Comparison of ENCODE assay signal across 15 cellular contexts in the genomic region with DNA sequence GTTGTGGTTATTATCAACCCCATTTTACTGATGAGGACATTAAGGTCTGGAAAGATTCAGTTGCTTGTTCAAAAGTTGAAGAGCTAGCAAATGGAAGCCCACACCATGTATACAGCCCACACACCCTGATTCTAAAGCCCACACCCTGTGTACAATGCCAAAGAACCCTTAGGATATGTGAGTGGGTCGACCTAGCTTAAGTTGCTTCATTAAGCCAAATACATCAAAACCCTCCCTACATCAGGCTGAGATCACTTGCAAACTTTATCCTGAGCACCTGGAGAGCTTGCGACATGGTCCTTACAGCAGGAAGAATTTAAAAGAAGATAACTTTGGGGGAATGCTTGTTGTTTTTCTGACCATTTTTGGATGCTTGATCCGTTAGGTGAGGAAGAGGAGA. TPM values are rescaled to one million over a fixed set of nuclear protein-coding genes. Genes with fewer than 3 reads are reported as not detected.
A peak's percentile ranks its signal among the peaks of the same experiment; 100 is the strongest.
DNase-seq lines count a peak whose midpoint lies in the region; ATAC-seq and TF ChIP-seq lines count a peak whose summit lies in the region.
"Had no signal": no experiment of that assay in that cellular context is flagged by ENCODE, and none has a peak within 500 bp of the region (broad histone marks: within the 10 kb centered on the region; RNA-seq: fewer than 3 reads in every experiment).

No MANE protein-coding gene starts in this region.

- peaks cover 7% of the 10 kb centered on the region for H3K36me3 Mint-ChIP-seq in CD4-positive, CD25-positive, alpha-beta regulatory T cell
- peaks cover 17% of the 10 kb centered on the region for H3K36me3 Mint-ChIP-seq in activated CD8-positive, alpha-beta T cell treated with anti-CD3 and anti-CD28 coated beads, Interleukin-2, amount 10 ng/mL, durations not matched to agents 7 days and 5 days (ENCODE audit: low read depth)
- peaks cover 0 to 23% (median 3%) of the 10 kb centered on the region in 5 donors for H3K36me3 Mint-ChIP-seq in naive thymus-derived CD4-positive, alpha-beta T cell
- H3K36me3 Mint-ChIP-seq: mesothelial cell of epicardium had no signal

- no peaks in the 10 kb centered on the region for H3K9me3 Mint-ChIP-seq in CD4-positive, CD25-positive, alpha-beta regulatory T cell
- no peaks in the 10 kb centered on the region for H3K9me3 Mint-ChIP-seq in activated CD8-positive, alpha-beta T cell treated with anti-CD3 and anti-CD28 coated beads, Interleukin-2, amount 10 ng/mL, durations not matched to agents 7 days and 5 days (ENCODE audit: insufficient read depth)
- no peaks in the 10 kb centered on the region for H3K9me3 Mint-ChIP-seq in naive thymus-derived CD4-positive, alpha-beta T cell
- H3K9me3 Mint-ChIP-seq: activated naive CD4-positive, alpha-beta T cell treated with anti-CD3 and anti-CD28 coated beads, Interleukin-2, amount 10 ng/mL, durations not matched to agents 7 days and 5 days; mesothelial cell of epicardium; stimulated activated effector memory CD8-positive, alpha-beta T cell treated with anti-CD3 and anti-CD28 coated beads, Interleukin-12 subunit alpha, Interleukin-12 subunit beta, amount 100 ng/mL, for 72 hours had no signal

- no peak overlapping the region for H2BK5ac ChIP-seq in mesendoderm (ENCODE audit: low read length)

- no peak overlapping the region for H2BK15ac ChIP-seq in mesendoderm (replicated peaks; ENCODE audit: low read depth)

- no peak overlapping the region for H3K27ac Mint-ChIP-seq in CD4-positive, CD25-positive, alpha-beta regulatory T cell
- H3K27ac Mint-ChIP-seq in activated CD8-positive, alpha-beta T cell treated with anti-CD3 and anti-CD28 coated beads, Interleukin-2, amount 10 ng/mL, durations not matched to agents 7 days and 5 days = no peak overlapping the region
- no peak overlapping the region for H3K27ac Mint-ChIP-seq in naive thymus-derived CD4-positive, alpha-beta T cell
- H3K27ac Mint-ChIP-seq: activated naive CD4-positive, alpha-beta T cell treated with anti-CD3 and anti-CD28 coated beads, Interleukin-2, amount 10 ng/mL, durations not matched to agents 7 days and 5 days; mesothelial cell of epicardium; stimulated activated effector memory CD8-positive, alpha-beta T cell treated with anti-CD3 and anti-CD28 coated beads, Interleukin-12 subunit alpha, Interleukin-12 subunit beta, amount 100 ng/mL, for 72 hours had no signal

- H3K4ac ChIP-seq in mesendoderm (ENCODE audit: low read depth, low read length) = no peak overlapping the region

- no peak overlapping the region for H3K18ac ChIP-seq in mesendoderm (ENCODE audit: low read length)

- no peak overlapping the region for H3K9ac ChIP-seq in mesendoderm (ENCODE audit: low read length)

- no peak overlapping the region for H2AK5ac ChIP-seq in mesendoderm (ENCODE audit: low read length)

- no peak for TF ChIP-seq CTCF in HL-60 (IDR thresholded peaks at IDR 0.05; ENCODE audit: insufficient read depth, low read length)

- H3K36me3 ChIP-seq in CD4-positive, CD25-positive, alpha-beta regulatory T cell (ENCODE audit: control insufficient read depth, insufficient read depth, low read length) = no peaks in the 10 kb centered on the region
- H3K36me3 ChIP-seq in naive thymus-derived CD4-positive, alpha-beta T cell (ENCODE audit: control insufficient read depth in 2 of 3, insufficient read depth in 3 of 3, low read length in 3 of 3) = no peaks in the 10 kb centered on the region
- no peaks in the 10 kb centered on the region for H3K36me3 ChIP-seq in mesendoderm (ENCODE audit: control insufficient read depth, insufficient read depth, low read length)
- H3K36me3 ChIP-seq: sigmoid colon had no signal

- H3K79me1 ChIP-seq in mesendoderm (ENCODE audit: low read length) = no peaks in the 10 kb centered on the region

- peaks cover 4% of the 10 kb centered on the region for H3K27me3 Mint-ChIP-seq in CD4-positive, CD25-positive, alpha-beta regulatory T cell
- no peaks in the 10 kb centered on the region for H3K27me3 Mint-ChIP-seq in activated CD8-positive, alpha-beta T cell treated with anti-CD3 and anti-CD28 coated beads, Interleukin-2, amount 10 ng/mL, durations not matched to agents 7 days and 5 days (ENCODE audit: low read depth)
- H3K27me3 Mint-ChIP-seq in naive thymus-derived CD4-positive, alpha-beta T cell = no peaks in the 10 kb centered on the region
- H3K27me3 Mint-ChIP-seq: activated naive CD4-positive, alpha-beta T cell treated with anti-CD3 and anti-CD28 coated beads, Interleukin-2, amount 10 ng/mL, durations not matched to agents 7 days and 5 days had no signal

- peaks cover 6 to 33% (median 22%) of the 10 kb centered on the region in 4 donors for H3K4me1 Mint-ChIP-seq in CD4-positive, CD25-positive, alpha-beta regulatory T cell
- peaks cover 29% of the 10 kb centered on the region for H3K4me1 Mint-ChIP-seq in activated CD8-positive, alpha-beta T cell treated with anti-CD3 and anti-CD28 coated beads, Interleukin-2, amount 10 ng/mL, durations not matched to agents 7 days and 5 days (ENCODE audit: low read depth)
- H3K4me1 Mint-ChIP-seq in naive thymus-derived CD4-positive, alpha-beta T cell = peaks cover 19 to 31% (median 28%) of the 10 kb centered on the region in 7 donors

- peak overlapping the region; percentile 88 for H3K27ac ChIP-seq in CD4-positive, CD25-positive, alpha-beta regulatory T cell (ENCODE audit: insufficient read depth, low read length, poor library complexity, severe bottlenecking)
- H3K27ac ChIP-seq in HL-60 (replicated peaks) = peak overlapping the region; percentile 82
- H3K27ac ChIP-seq in naive thymus-derived CD4-positive, alpha-beta T cell (ENCODE audit: low read depth, low read length) = peak overlapping the region; percentile 78
- H3K27ac ChIP-seq in mesendoderm (ENCODE audit: low read depth, low read length) = no peak overlapping the region

- no peak overlapping the region for H2BK120ac ChIP-seq in mesendoderm (ENCODE audit: low read depth, low read length)

- H3K27me3 ChIP-seq in CD4-positive, CD25-positive, alpha-beta regulatory T cell (ENCODE audit: control insufficient read depth, insufficient read depth, low read length) = no peaks in the 10 kb centered on the region
- H3K27me3 ChIP-seq in HL-60 (ENCODE audit: insufficient read depth, poor library complexity, severe bottlenecking) (no peaks in the 10 kb centered on the region), mesendoderm (ENCODE audit: insufficient read depth, low read length, poor library complexity) (no peaks in the 10 kb centered on the region)
- no peaks in the 10 kb centered on the region for H3K27me3 ChIP-seq in naive thymus-derived CD4-positive, alpha-beta T cell (ENCODE audit: control insufficient read depth in 2 of 2, insufficient read depth in 2 of 2, low read length in 2 of 2)
- H3K27me3 ChIP-seq: sigmoid colon had no signal

- no peak for DNase-seq in CD4-positive, CD25-positive, alpha-beta regulatory T cell
- DNase-seq in HL-60 (ENCODE audit: low read depth in 1 of 2, low spot score in 1 of 2) (no peak), GF-D8 (lab: John Stamatoyannopoulos, UW) (no peak), mesendoderm (no peak)
- DNase-seq in activated CD8-positive, alpha-beta T cell treated with anti-CD3 and anti-CD28 coated beads, Interleukin-2, amount 10 ng/mL, durations not matched to agents 7 days and 5 days = peak; percentile 24
- no peak for DNase-seq in naive thymus-derived CD4-positive, alpha-beta T cell
- no peak for DNase-seq in activated effector memory CD4-positive, alpha-beta T cell treated with anti-CD3 and anti-CD28 coated beads, Interleukin-2, amount 50 U/mL, for 16 hours
- no peak for DNase-seq in activated CD4-positive, CD25-positive, alpha-beta regulatory T cell treated with anti-CD3 and anti-CD28 coated beads, Interleukin-2, amount 50 U/mL, for 72 hours
- DNase-seq: DMS 273 treated with DMSO at 0.1 percent for 48 hours, NCI-H2081, NCI-H510A treated with DMSO at 0.1 percent for 48 hours, sigmoid colon had no signal

- H3K4me1 ChIP-seq in CD4-positive, CD25-positive, alpha-beta regulatory T cell (ENCODE audit: control insufficient read depth, insufficient read depth, low read length, poor library complexity, severe bottlenecking) = peaks cover 49% of the 10 kb centered on the region
- H3K4me1 ChIP-seq in naive thymus-derived CD4-positive, alpha-beta T cell (ENCODE audit: control insufficient read depth in 2 of 2, insufficient read depth in 2 of 2, low read length in 2 of 2) = peaks cover 33 to 41% of the 10 kb centered on the region in 2 donors
- H3K4me1 ChIP-seq in mesendoderm (ENCODE audit: control insufficient read depth, low read depth, low read length) = peaks cover 3% of the 10 kb centered on the region
- H3K4me1 ChIP-seq: sigmoid colon had no signal

- ATAC-seq in CD4-positive, CD25-positive, alpha-beta regulatory T cell (ENCODE audit: low read depth in 2 of 2) = no peak
- ATAC-seq in activated CD8-positive, alpha-beta T cell treated with anti-CD3 and anti-CD28 coated beads, Interleukin-2, amount 10 ng/mL, durations not matched to agents 7 days and 5 days = peak; percentile 12
- ATAC-seq in naive thymus-derived CD4-positive, alpha-beta T cell = no peak

- H4K5ac ChIP-seq in mesendoderm (ENCODE audit: low read length) = no peak overlapping the region

- peak overlapping the region; percentile 100 for H3K4me3 ChIP-seq in CD4-positive, CD25-positive, alpha-beta regulatory T cell (ENCODE audit: low read depth, low read length)
- no peak overlapping the region; the same call in 1 of the 2 replicates for H3K4me3 ChIP-seq in HL-60 (replicated peaks; ENCODE audit: insufficient read depth, low read length)
- H3K4me3 ChIP-seq in naive thymus-derived CD4-positive, alpha-beta T cell (ENCODE audit: low read length) = peak overlapping the region; percentile 77
- no peak overlapping the region for H3K4me3 ChIP-seq in mesendoderm (ENCODE audit: low read length)

- H3K4me3 Mint-ChIP-seq in CD4-positive, CD25-positive, alpha-beta regulatory T cell = no peak overlapping the region
- no peak overlapping the region for H3K4me3 Mint-ChIP-seq in activated CD8-positive, alpha-beta T cell treated with anti-CD3 and anti-CD28 coated beads, Interleukin-2, amount 10 ng/mL, durations not matched to agents 7 days and 5 days
- H3K4me3 Mint-ChIP-seq in naive thymus-derived CD4-positive, alpha-beta T cell = no peak overlapping the region
- H3K4me3 Mint-ChIP-seq: activated naive CD4-positive, alpha-beta T cell treated with anti-CD3 and anti-CD28 coated beads, Interleukin-2, amount 10 ng/mL, durations not matched to agents 7 days and 5 days; mesothelial cell of epicardium; stimulated activated effector memory CD8-positive, alpha-beta T cell treated with anti-CD3 and anti-CD28 coated beads, Interleukin-12 subunit alpha, Interleukin-12 subunit beta, amount 100 ng/mL, for 72 hours had no signal

- CTCF ChIA-PET in activated CD8-positive, alpha-beta T cell treated with anti-CD3 and anti-CD28 coated beads, Interleukin-2, amount 10 ng/mL, durations not matched to agents 7 days and 5 days (lab: Charles Lee) = interaction anchor here (0.5 to 4.6 kb wide), 23 partner anchors 8 to 643 kb away, joined by 3 to 42 read pairs (median 5); no protein-coding TSS in a partner anchor
- CTCF ChIA-PET in naive thymus-derived CD4-positive, alpha-beta T cell (lab: Charles Lee) = interaction anchor here (1.0 to 2.5 kb wide), 11 partner anchors 10 to 191 kb away, joined by 3 to 33 read pairs (median 5); no protein-coding TSS in a partner anchor

- POLR2A ChIA-PET in activated CD8-positive, alpha-beta T cell treated with anti-CD3 and anti-CD28 coated beads, Interleukin-2, amount 10 ng/mL, durations not matched to agents 7 days and 5 days (lab: Charles Lee) = interaction anchor here (0.5 to 2.1 kb wide), 16 partner anchors 8 to 363 kb away, joined by 3 to 28 read pairs (median 5); no protein-coding TSS in a partner anchor
- POLR2A ChIA-PET in naive thymus-derived CD4-positive, alpha-beta T cell (lab: Charles Lee) = interaction anchor here (0.6 to 6.4 kb wide), 17 partner anchors 9 to 174 kb away, joined by 3 to 114 read pairs (median 5); no protein-coding TSS in a partner anchor

- no peak overlapping the region for H4K8ac ChIP-seq in mesendoderm (ENCODE audit: low read depth, low read length)

- H3K9me3 ChIP-seq in CD4-positive, CD25-positive, alpha-beta regulatory T cell (ENCODE audit: control insufficient read depth in 2 of 2, low read length in 2 of 2) = no peaks in the 10 kb centered on the region
- H3K9me3 ChIP-seq in naive thymus-derived CD4-positive, alpha-beta T cell (ENCODE audit: control insufficient read depth in 2 of 3, low read length in 3 of 3) = no peaks in the 10 kb centered on the region
- H3K9me3 ChIP-seq: sigmoid colon had no signal

- no peak overlapping the region for H3K4me2 ChIP-seq in mesendoderm (ENCODE audit: low read length)

- no CpG with 5 or more reads among the region's 3 CpGs for WGBS in mesendoderm (ENCODE audit: extremely low coverage, insufficient coverage, low lambda C conversion rate)

- intact Hi-C loops in naive thymus-derived CD4-positive, alpha-beta T cell (cut with micrococcal nuclease) = loop anchor here (1.0 to 10.0 kb wide), 8 partner anchors 13 to 1093 kb away; partner anchors contain the start of genes APLF (in 1 of the 2), FBXO48 (in 1 of the 2), GMCL1 (in 1 of the 2) and PNO1 (in 1 of the 2)

- H3K56ac ChIP-seq in mesendoderm (ENCODE audit: low read length) = no peak overlapping the region

- no peaks in the 10 kb centered on the region for H3K79me2 ChIP-seq in mesendoderm (ENCODE audit: control insufficient read depth, insufficient read depth, low read length)

- H3K23ac ChIP-seq in mesendoderm (ENCODE audit: low read length) = no peak overlapping the region

RNA-seq across cellular contexts. Expression of gene ARHGAP25, which starts 0.4 kb away (rescaled TPM):
- total RNA-seq in CD4-positive, CD25-positive, alpha-beta regulatory T cell = 142 TPM
- polyA plus RNA-seq in CD4-positive, CD25-positive, alpha-beta regulatory T cell = 100 to 1,000 TPM in 3 of 4 donors, 10 to 100 TPM in 1; 97.8 to 148 (median 124) TPM
- 10 to 100 TPM; 68.2 to 68.7 TPM for total RNA-seq in activated CD8-positive, alpha-beta T cell treated with anti-CD3 and anti-CD28 coated beads, Interleukin-2, amount 10 ng/mL, durations not matched to agents 7 days and 5 days
- 100 to 1,000 TPM in 4 of 5 experiments, 10 to 100 TPM in 1; 68.2 to 139 (median 116) TPM for total RNA-seq in naive thymus-derived CD4-positive, alpha-beta T cell
- polyA plus RNA-seq in naive thymus-derived CD4-positive, alpha-beta T cell = 100 to 1,000 TPM in 1 of 2 donors, 10 to 100 TPM in 1; 63.3 to 134 TPM
- 0.63 TPM for polyA plus RNA-seq in mesendoderm (2013, experiment 1 of 2)
- polyA plus RNA-seq in mesendoderm (2013, experiment 2 of 2) = 0.64 TPM

Comparison
In these comparisons a context has a peak if more than half of its experiments do, and no peak if none do; other contexts are left out.
1. H3K4me3 ChIP-seq: peak in CD4-positive, CD25-positive, alpha-beta regulatory T cell (single experiment) and naive thymus-derived CD4-positive, alpha-beta T cell (single experiment); none in HL-60 (single experiment) and mesendoderm (single experiment).